Comparison of ENCODE assay signal across 8 cellular contexts in genomic region chr10:92574545-92575377, GRCh38. TPM values are rescaled to one million over a fixed set of nuclear protein-coding genes. Genes with fewer than 3 reads are reported as not detected.
A peak's percentile ranks its signal among the peaks of the same experiment; 100 is the strongest.
DNase-seq lines count a peak whose midpoint lies in the region; ATAC-seq, FAIRE-seq and TF ChIP-seq lines count a peak whose summit lies in the region.

No MANE protein-coding gene starts in this region.

- H3K9me3 ChIP-seq in A549 (no peaks in the 10 kb centered on the region), HepG2 (ENCODE audit: low read length) (no peaks in the 10 kb centered on the region), thymus (ENCODE audit: control insufficient read depth) (no peaks in the 10 kb centered on the region)

- H3K9ac ChIP-seq in HepG2 (ENCODE audit: insufficient read depth, low read depth, low read length): peak overlapping the region; percentile 95

- H4K20me1 ChIP-seq in HepG2 (ENCODE audit: insufficient read depth, low read length): no peaks in the 10 kb centered on the region

- H3K36me3 ChIP-seq in HepG2 (replicated peaks in 1 of 2; ENCODE audit: control insufficient read depth in 1 of 2, insufficient read depth in 2 of 2, low read length in 2 of 2): no peaks in the 10 kb centered on the region; a peak in 2 of 5 replicates
- H3K36me3 ChIP-seq in thymus (ENCODE audit: control insufficient read depth, insufficient read depth): no peaks in the 10 kb centered on the region

- DNase-seq in A549 (ENCODE audit: low read depth in 1 of 2, low spot score in 1 of 2) (peak in 1 of 2 experiments; percentile 87), NCI-H69 (lab: John Stamatoyannopoulos, UW) (peak; percentile 52), T47D (ENCODE audit: low read depth in 1 of 2, low spot score in 1 of 2) (peak; percentile 49 to 64), HepG2 (ENCODE audit: low spot score) (no peak), midbrain (lab: John Stamatoyannopoulos, UW) (no peak)

- intact Hi-C loops in HepG2 (cut with micrococcal nuclease; ENCODE audit: unreplicated experiment): loop anchor here (1.0 to 2.0 kb wide), 2 partner anchors 16 to 57 kb away; no protein-coding TSS in a partner anchor

- H3K4me3 ChIP-seq in A549 (peak overlapping the region; percentile 61), HepG2 (replicated peaks in 1 of 3; ENCODE audit: insufficient read depth in 1 of 3, low read depth in 2 of 3, low read length in 3 of 3) (peak overlapping the region; percentile 69 to 97 (median 96)), thymus (ENCODE audit: low read length) (peak overlapping the region; percentile 77)

- ATAC-seq in A549: peak; percentile 35 to 85
- ATAC-seq in HG02840 (IDR thresholded peaks at IDR 0.05; ENCODE audit: low FRiP score, unreplicated experiment): peak; percentile 20
- ATAC-seq in HepG2: peak; percentile 14

- H3K27me3 ChIP-seq in HepG2 (ENCODE audit: control insufficient read depth in 1 of 2, insufficient read depth in 2 of 2, low read length in 2 of 2) (no peaks in the 10 kb centered on the region; a peak in 1 of 5 replicates), thymus (ENCODE audit: control insufficient read depth, insufficient read depth) (no peaks in the 10 kb centered on the region)

- H3K4me1 ChIP-seq in A549 (peaks cover 30% of the 10 kb centered on the region), HepG2 (ENCODE audit: insufficient read depth, low read length) (peaks cover 40% of the 10 kb centered on the region), thymus (ENCODE audit: control insufficient read depth, insufficient read depth, low read length) (peaks cover 2% of the 10 kb centered on the region)

- TF ChIP-seq RAD21 in A549 (conservative IDR thresholded peaks at IDR 0.05 in 1 of 2, IDR thresholded peaks at IDR 0.05 in 1 of 2): no peak
- no peak for TF ChIP-seq RAD21 in HepG2 (CRISPR knock-in tag; IDR thresholded peaks at IDR 0.05)

- no peak for TF ChIP-seq POLR2A in A549 (IDR thresholded peaks at IDR 0.05; ENCODE audit: low read length)
- no peak for TF ChIP-seq POLR2A in HepG2 (IDR thresholded peaks at IDR 0.05; ENCODE audit: insufficient read depth in 1 of 2, low read depth in 2 of 2, low read length in 2 of 2)

- in situ Hi-C loops in T47D (cut with HindIII; ENCODE audit: low pct_unique_long_range_greater_than_20kb, low sequenced_read_pairs) (no loop called here), HepG2 (cut with HindIII; ENCODE audit: extremely low pct_ligation_motif_present, low pct_unique_long_range_greater_than_20kb) (loop anchor here (5.0 kb wide), 1 partner anchor 52 kb away; no protein-coding TSS in a partner anchor)

- TF ChIP-seq EP300 in A549 (IDR thresholded peaks at IDR 0.05): no peak
- TF ChIP-seq EP300 in HepG2 (IDR thresholded peaks at IDR 0.05; ENCODE audit: low read depth in 2 of 2, low read length in 2 of 2): no peak
- TF ChIP-seq EP300 in HepG2 (CRISPR knock-in tag; IDR thresholded peaks at IDR 0.05; ENCODE audit: borderline replicate concordance): no peak

- peak overlapping the region; percentile 91 for H3K4me2 ChIP-seq in A549
- H3K4me2 ChIP-seq in HepG2 (ENCODE audit: low read depth, low read length): peak overlapping the region; percentile 92

- no peak for FAIRE-seq in A549 (lab: Jason Lieb, UNC)
- FAIRE-seq in HepG2 (lab: Jason Lieb, UNC): peak; percentile 44

- CTCF ChIA-PET in A549 (lab: Yijun Ruan, JAX): interaction anchor here (0.6 to 7.0 kb wide), 36 partner anchors 9 to 751 kb away, joined by 3 to 79 read pairs (median 4); partner anchors contain the start of genes CPEB3 and MARCHF5
- CTCF ChIA-PET in HepG2 (lab: Yijun Ruan, JAX; ENCODE audit: low intra/inter-chr PET ratio, low total read pairs): interaction anchor here (0.6 to 2.8 kb wide), 2 partner anchors 22 to 57 kb away, joined by 3 to 38 read pairs; no protein-coding TSS in a partner anchor

- no TSS peak for BruUV-seq in HepG2 (replicated peaks; lab: Mats Ljungman, UMichigan)

- no peak for TF ChIP-seq CTCF in A549 (IDR thresholded peaks at IDR 0.05)
- peak; percentile 40; the same call in 2 of the 3 replicates for TF ChIP-seq CTCF in GM12872 (IDR thresholded peaks at IDR 0.05; ENCODE audit: insufficient read depth, low read depth, low read length)
- TF ChIP-seq CTCF in HepG2 (CRISPR knock-in tag; IDR thresholded peaks at IDR 0.05): no peak

- H3K79me2 ChIP-seq in HepG2 (ENCODE audit: insufficient read depth, low read length): peaks cover 34% of the 10 kb centered on the region

- POLR2A ChIA-PET in A549 (lab: Yijun Ruan, JAX) (interaction anchor here (0.5 to 3.5 kb wide), 8 partner anchors 9 to 651 kb away, joined by 3 to 32 read pairs (median 4); partner anchors contain the start of genes BTAF1, EXOC6, HHEX and KIF11), HepG2 (lab: Yijun Ruan, JAX) (interaction anchor here (0.6 to 5.3 kb wide), 11 partner anchors 9 to 284 kb away, joined by 3 to 71 read pairs (median 4); partner anchors contain the start of genes CPEB3, EXOC6, HHEX and KIF11)

- 14% methylated on average over 22 of the region's 22 CpGs for WGBS in A549 (ENCODE audit: missing lambda C conversion rate)
- WGBS in HepG2 (ENCODE audit: low lambda C conversion rate): 3% methylated on average over 22 of the region's 22 CpGs
- WGBS in thymus: 7% methylated on average over 22 of the region's 22 CpGs

- H3K27ac ChIP-seq in A549: peak overlapping the region; percentile 93 to 94
- H3K27ac ChIP-seq in HepG2 (ENCODE audit: extremely low read length, insufficient read depth, low read length): peak overlapping the region; percentile 98
- no peak overlapping the region for H3K27ac ChIP-seq in thymus (ENCODE audit: low read depth)

- H2AFZ ChIP-seq in HepG2 (ENCODE audit: low read length): peak overlapping the region; percentile 91

RNA-seq across cellular contexts. Expression of gene IDE, which starts 0.9 kb away (rescaled TPM):
- polyA plus RNA-seq in A549 (2011; rRNA removed): 60.9 and 61.1 TPM in 2 replicates
- polyA plus RNA-seq in A549 (2012; cell fraction: cytosol; rRNA removed): 8.8 and 10.7 TPM in 2 replicates
- 10.5 and 13.4 TPM in 2 replicates for polyA plus RNA-seq in A549 (2012; cell fraction: nucleus; rRNA removed)
- 24.8 to 25.1 TPM (median 25.0 TPM) in 3 replicates for polyA plus RNA-seq in A549 (2017; fragmentation: RNase III; extraction: RNeasy Plus Mini Kit Qiagen cat#74134 plus additional on column Dnase treatment)
- polyA minus RNA-seq in A549 (2011; rRNA and poly(A)+ RNA removed): 50.6 and 54.9 TPM in 2 replicates
- total RNA-seq in HepG2 (2016; rRNA removed; fragmentation: Illumina TruSeq; extraction: Trizol): 52.1 and 94.3 TPM in 2 replicates
- 11.5 and 14.5 TPM in 2 replicates for total RNA-seq in HepG2 (2016; cell fraction: cytosol; rRNA removed; fragmentation: Illumina TruSeq; extraction: Trizol; ENCODE audit: low read depth)
- 52.6 and 85.1 TPM in 2 replicates for total RNA-seq in HepG2 (2016; cell fraction: insoluble cytoplasmic fraction; rRNA removed; fragmentation: Illumina TruSeq; extraction: Trizol)
- 15.4 and 18.2 TPM in 2 replicates for total RNA-seq in HepG2 (2016; cell fraction: membrane; rRNA removed; fragmentation: Illumina TruSeq; extraction: Trizol)
- total RNA-seq in HepG2 (2016; cell fraction: nucleus; rRNA removed; fragmentation: Illumina TruSeq; extraction: Trizol): 41.2 and 45.5 TPM in 2 replicates
- polyA plus RNA-seq in HepG2 (2011; rRNA removed): 13.0 and 16.1 TPM in 2 replicates
- polyA plus RNA-seq in HepG2 (2011; cell fraction: cytosol; rRNA removed): 5.1 and 6.8 TPM in 2 replicates
- 10.7 and 12.6 TPM in 2 replicates for polyA plus RNA-seq in HepG2 (2011; cell fraction: nucleus; rRNA removed)
- 12.6 TPM in 2 replicates for polyA plus RNA-seq in HepG2 (2012)
- polyA plus RNA-seq in HepG2 (2016; cell fraction: cytosol; fragmentation: Illumina TruSeq; extraction: Trizol; ENCODE audit: low read depth): 1.8 and 2.2 TPM in 2 replicates
- 39.2 and 41.0 TPM in 2 replicates for polyA plus RNA-seq in HepG2 (2016; cell fraction: insoluble cytoplasmic fraction; fragmentation: Illumina TruSeq; extraction: Trizol; ENCODE audit: low read depth)
- 7.3 and 7.4 TPM in 2 replicates for polyA plus RNA-seq in HepG2 (2016; cell fraction: membrane; fragmentation: Illumina TruSeq; extraction: Trizol; ENCODE audit: low read depth)
- 26.7 and 30.2 TPM in 2 replicates for polyA plus RNA-seq in HepG2 (2016; cell fraction: nucleus; fragmentation: Illumina TruSeq; extraction: Trizol; ENCODE audit: insufficient read depth, low read depth)
- polyA minus RNA-seq in HepG2 (2011; rRNA and poly(A)+ RNA removed; ENCODE audit: low replicate concordance): 22.9 and 67.2 TPM in 2 replicates
- 20.7 and 20.8 TPM in 2 replicates for polyA minus RNA-seq in HepG2 (2011; cell fraction: cytosol; rRNA and poly(A)+ RNA removed)
- 33.0 and 34.4 TPM in 2 replicates for polyA minus RNA-seq in HepG2 (2011; cell fraction: nucleus; rRNA and poly(A)+ RNA removed)
- polyA plus RNA-seq in thymus: 14.8 TPM

RNA-seq across cellular contexts. Expression of gene KIF11, which starts 18.2 kb away (rescaled TPM):
- polyA plus RNA-seq in A549 (2011; rRNA removed) (29.3 and 38.7 TPM in 2 replicates), A549 (2017; fragmentation: RNase III; extraction: RNeasy Plus Mini Kit Qiagen cat#74134 plus additional on column Dnase treatment) (31.0 to 37.9 TPM (median 32.5 TPM) in 3 replicates), HepG2 (2011; rRNA removed) (4.4 and 8.7 TPM in 2 replicates), thymus (4.6 TPM)
- polyA plus RNA-seq in A549 (2012; cell fraction: cytosol; rRNA removed): 9.9 and 10.2 TPM in 2 replicates
- polyA plus RNA-seq in A549 (2012; cell fraction: nucleus; rRNA removed): 6.9 and 11.2 TPM in 2 replicates
- 10.0 and 10.7 TPM in 2 replicates for polyA minus RNA-seq in A549 (2011; rRNA and poly(A)+ RNA removed)
- total RNA-seq in HepG2 (2016; rRNA removed; fragmentation: Illumina TruSeq; extraction: Trizol): 38.4 and 62.8 TPM in 2 replicates
- 4.6 and 6.3 TPM in 2 replicates for total RNA-seq in HepG2 (2016; cell fraction: cytosol; rRNA removed; fragmentation: Illumina TruSeq; extraction: Trizol; ENCODE audit: low read depth)
- 38.2 and 60.3 TPM in 2 replicates for total RNA-seq in HepG2 (2016; cell fraction: insoluble cytoplasmic fraction; rRNA removed; fragmentation: Illumina TruSeq; extraction: Trizol)
- total RNA-seq in HepG2 (2016; cell fraction: membrane; rRNA removed; fragmentation: Illumina TruSeq; extraction: Trizol): 10.6 and 12.9 TPM in 2 replicates
- total RNA-seq in HepG2 (2016; cell fraction: nucleus; rRNA removed; fragmentation: Illumina TruSeq; extraction: Trizol): 25.7 and 27.4 TPM in 2 replicates
- 3.1 and 3.7 TPM in 2 replicates for polyA plus RNA-seq in HepG2 (2011; cell fraction: cytosol; rRNA removed)
- 2.4 and 2.5 TPM in 2 replicates for polyA plus RNA-seq in HepG2 (2011; cell fraction: nucleus; rRNA removed)
- polyA plus RNA-seq in HepG2 (2012): 5.4 and 15.7 TPM in 2 replicates
- 1.4 and 1.8 TPM in 2 replicates for polyA plus RNA-seq in HepG2 (2016; cell fraction: cytosol; fragmentation: Illumina TruSeq; extraction: Trizol; ENCODE audit: low read depth)
- 45.8 and 45.9 TPM in 2 replicates for polyA plus RNA-seq in HepG2 (2016; cell fraction: insoluble cytoplasmic fraction; fragmentation: Illumina TruSeq; extraction: Trizol; ENCODE audit: low read depth)
- 4.6 and 5.6 TPM in 2 replicates for polyA plus RNA-seq in HepG2 (2016; cell fraction: membrane; fragmentation: Illumina TruSeq; extraction: Trizol; ENCODE audit: low read depth)
- polyA plus RNA-seq in HepG2 (2016; cell fraction: nucleus; fragmentation: Illumina TruSeq; extraction: Trizol; ENCODE audit: insufficient read depth, low read depth): 27.1 and 27.7 TPM in 2 replicates
- 2.2 and 9.9 TPM in 2 replicates for polyA minus RNA-seq in HepG2 (2011; rRNA and poly(A)+ RNA removed; ENCODE audit: low replicate concordance)
- 8.8 and 10.4 TPM in 2 replicates for polyA minus RNA-seq in HepG2 (2011; cell fraction: cytosol; rRNA and poly(A)+ RNA removed)
- 10.4 and 11.5 TPM in 2 replicates for polyA minus RNA-seq in HepG2 (2011; cell fraction: nucleus; rRNA and poly(A)+ RNA removed)

Comparison
In these comparisons a context has a peak if more than half of its experiments do, and no peak if none do; other contexts are left out.
1. DNase-seq: peak in NCI-H69 (single experiment) and T47D (2 of 2); none in HepG2 (single experiment) and midbrain (single experiment).
2. Of the 38 proteins assayed by ChIP-seq in both HepG2 and A549: peak only in HepG2: KDM5A; only in A549: none; in both: none; in neither: 36; mixed calls (peak in some experiments, not most) for 1.
3. Peak in every context shown above with its lines, with median percentiles within 50 percentile points of each other: ATAC-seq and H3K4me3 ChIP-seq.